ENCODE assay signal across 29 cellular contexts in genomic region chr20:62488470-62488869, GRCh38. TPM values are rescaled to one million over a fixed set of nuclear protein-coding genes. Genes with fewer than 3 reads are reported as not detected.
"Had no signal": no experiment of that assay in that cellular context is flagged by ENCODE, and none has a peak within 500 bp of the region (broad histone marks: within the 10 kb centered on the region; RNA-seq: fewer than 3 reads in every experiment).

No MANE protein-coding gene starts in this region.

- H3K4me1 Mint-ChIP-seq: activated CD4-positive, alpha-beta T cell treated with anti-CD3 and anti-CD28 coated beads for 36 hours; activated CD4-positive, alpha-beta T cell treated with anti-CD3 and anti-CD28 coated beads, Interleukin-2, amount 10 ng/mL, durations not matched to agents 7 days and 5 days had no signal

- H3K27me3 ChIP-seq: adrenal gland, MG63 had no signal

- H3K36me3 ChIP-seq: adrenal gland, MG63 had no signal

- H3K27ac Mint-ChIP-seq: activated CD4-positive, alpha-beta T cell treated with anti-CD3 and anti-CD28 coated beads for 36 hours; activated CD4-positive, alpha-beta T cell treated with anti-CD3 and anti-CD28 coated beads, Interleukin-2, amount 10 ng/mL, durations not matched to agents 7 days and 5 days; activated naive CD4-positive, alpha-beta T cell treated with anti-CD3 and anti-CD28 coated beads for 36 hours; activated naive CD4-positive, alpha-beta T cell treated with anti-CD3 and anti-CD28 coated beads, Interleukin-2, amount 50 U/mL, for 72 hours; activated T-helper 1 cell treated with anti-CD3 and anti-CD28 coated beads, Interleukin-12 subunit alpha, Interleukin-12 subunit beta, Interleukin-2, Interleukin-4 antibody, amounts not matched to agents 30 ng/mL and 10 ng/mL and 1 ng/mL, durations not matched to agents 14 hours and 24 hours and 36 hours; T-helper 1 cell treated with Interleukin-12 subunit alpha and Interleukin-12 subunit beta and Interleukin-4 antibody, amounts not matched to agents 30 μg/mL and 1 μg/mL, for 36 hours; T-helper 2 cell treated with Interferon-gamma antibody and Interleukin-4, amounts not matched to agents 5 μg/mL and 100 μg/mL, for 36 hours; WTC11 had no signal

- DNase-seq: activated CD4-positive, alpha-beta T cell treated with anti-CD3 and anti-CD28 coated beads for 36 hours; activated CD4-positive, alpha-beta T cell treated with anti-CD3 and anti-CD28 coated beads, Interleukin-2, amount 10 ng/mL, durations not matched to agents 7 days and 5 days; activated CD4-positive, alpha-beta T cell treated with anti-CD3 and anti-CD28 coated beads, Interleukin-2, amount 50 U/mL, for 48 hours; activated CD8-positive, alpha-beta memory T cell treated with anti-CD3 and anti-CD28 coated beads, Interleukin-2, amount 50 U/mL, for 4 hours; activated gamma-delta T cell treated with Interleukin-2 at 50 U/mL for 16 hours; activated naive CD4-positive, alpha-beta T cell treated with anti-CD3 and anti-CD28 coated beads for 36 hours; activated T-cell treated with anti-CD3 and anti-CD28 coated beads for 4 hours; activated T-cell treated with anti-CD3 and anti-CD28 coated beads, Interleukin-2, amount 50 U/mL, for 4 hours; adrenal gland; caudate nucleus; Kasumi-1; KG1; MG63; NCI-H1048; NCI-H1105 treated with DMSO at 0.1 percent for 48 hours; NCI-H1436; NCI-H1694 treated with DMSO at 0.1 percent for 48 hours; NCI-H2029; NCI-H510A; NCI-H748 treated with DMSO at 0.1 percent for 48 hours; NK-92 treated with Interleukin-12 subunit alpha and Interleukin-12 subunit beta, amount 100 ng/mL, for 24 hours had no signal

- H3K9me3 Mint-ChIP-seq: activated CD4-positive, alpha-beta T cell treated with anti-CD3 and anti-CD28 coated beads, Interleukin-2, amount 10 ng/mL, durations not matched to agents 7 days and 5 days; activated naive CD4-positive, alpha-beta T cell treated with anti-CD3 and anti-CD28 coated beads for 36 hours; activated naive CD4-positive, alpha-beta T cell treated with anti-CD3 and anti-CD28 coated beads, Interleukin-2, amount 50 U/mL, for 72 hours; activated T-cell treated with anti-CD3 and anti-CD28 coated beads, Interleukin-2, amount 50 U/mL, for 4 hours; activated T-helper 1 cell treated with anti-CD3 and anti-CD28 coated beads, Interleukin-12 subunit alpha, Interleukin-12 subunit beta, Interleukin-2, Interleukin-4 antibody, amounts not matched to agents 30 ng/mL and 10 ng/mL and 1 ng/mL, durations not matched to agents 14 hours and 24 hours and 36 hours; T-helper 1 cell treated with Interleukin-12 subunit alpha and Interleukin-12 subunit beta and Interleukin-4 antibody, amounts not matched to agents 30 μg/mL and 1 μg/mL, for 36 hours; T-helper 2 cell treated with Interferon-gamma antibody and Interleukin-4, amounts not matched to agents 5 μg/mL and 100 μg/mL, for 36 hours had no signal

- H3K36me3 Mint-ChIP-seq: activated naive CD4-positive, alpha-beta T cell treated with anti-CD3 and anti-CD28 coated beads, Interleukin-2, amount 50 U/mL, for 72 hours; brain; WTC11 had no signal

- H3K9me3 ChIP-seq: adrenal gland, MG63 had no signal

- H3K4me3 Mint-ChIP-seq: activated CD4-positive, alpha-beta T cell treated with anti-CD3 and anti-CD28 coated beads for 36 hours; activated CD4-positive, alpha-beta T cell treated with anti-CD3 and anti-CD28 coated beads, Interleukin-2, amount 10 ng/mL, durations not matched to agents 7 days and 5 days; activated naive CD4-positive, alpha-beta T cell treated with anti-CD3 and anti-CD28 coated beads for 36 hours; activated T-cell treated with anti-CD3 and anti-CD28 coated beads, Interleukin-2, amount 50 U/mL, for 4 hours; activated T-helper 1 cell treated with anti-CD3 and anti-CD28 coated beads, Interleukin-12 subunit alpha, Interleukin-12 subunit beta, Interleukin-2, Interleukin-4 antibody, amounts not matched to agents 30 ng/mL and 10 ng/mL and 1 ng/mL, durations not matched to agents 14 hours and 24 hours and 36 hours; brain; T-helper 1 cell treated with Interleukin-12 subunit alpha and Interleukin-12 subunit beta and Interleukin-4 antibody, amounts not matched to agents 30 μg/mL and 1 μg/mL, for 36 hours; T-helper 2 cell treated with Interferon-gamma antibody and Interleukin-4, amounts not matched to agents 5 μg/mL and 100 μg/mL, for 36 hours; WTC11 had no signal

- ATAC-seq: activated CD4-positive, alpha-beta T cell treated with anti-CD3 and anti-CD28 coated beads for 36 hours; activated CD4-positive, CD25-positive, alpha-beta regulatory T cell treated with anti-CD3 and anti-CD28 coated beads, Interleukin-2, amount 50 U/mL, for 24 hours; activated naive CD4-positive, alpha-beta T cell treated with anti-CD3 and anti-CD28 coated beads, Interleukin-2, amount 50 U/mL, for 72 hours; activated T-cell treated with anti-CD3 and anti-CD28 coated beads, Interleukin-2, amount 50 U/mL, for 4 hours; WTC11 had no signal

- H3K4me3 ChIP-seq: adrenal gland, MG63 had no signal

RNA-seq across cellular contexts. Expression of gene GATA5, which starts 12.7 kb away (rescaled TPM):
- total RNA-seq: activated CD4-positive, alpha-beta T cell treated with anti-CD3 and anti-CD28 coated beads for 36 hours; activated CD4-positive, alpha-beta T cell treated with anti-CD3 and anti-CD28 coated beads, Interleukin-2, amount 10 ng/mL, durations not matched to agents 7 days and 5 days; activated naive CD4-positive, alpha-beta T cell treated with anti-CD3 and anti-CD28 coated beads for 36 hours; activated naive CD4-positive, alpha-beta T cell treated with anti-CD3 and anti-CD28 coated beads, Interleukin-2, amount 50 U/mL, for 72 hours; activated T-cell treated with anti-CD3 and anti-CD28 coated beads, Interleukin-2, amount 50 U/mL, for 4 hours; activated T-helper 1 cell treated with anti-CD3 and anti-CD28 coated beads, Interleukin-12 subunit alpha, Interleukin-12 subunit beta, Interleukin-2, Interleukin-4 antibody, amounts not matched to agents 30 ng/mL and 10 ng/mL and 1 ng/mL, durations not matched to agents 14 hours and 24 hours and 36 hours; bronchial epithelial cell had no signal
